In the genomic region with DNA sequence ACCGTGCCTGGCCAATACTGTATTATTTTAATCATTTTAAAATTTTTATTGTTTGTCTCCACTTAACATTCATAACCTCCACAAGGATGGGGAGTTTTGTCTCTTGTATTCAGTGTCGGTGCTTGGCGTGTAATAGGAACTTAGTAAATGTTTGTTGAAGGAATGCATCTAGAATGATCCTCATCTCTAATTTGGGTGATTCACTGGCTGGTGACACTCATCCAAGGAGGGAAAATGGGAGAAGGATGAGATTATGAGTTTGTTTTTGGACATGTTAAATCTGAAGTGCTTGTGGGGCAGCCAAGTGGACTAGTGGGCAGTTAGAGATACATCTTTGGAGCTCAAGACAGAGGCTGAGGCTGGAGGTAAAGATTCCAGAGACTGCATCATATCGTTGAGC, we compare ENCODE assay signal across 1 cellular context.
TF ChIP-seq lines count a peak whose summit lies in the region.

No MANE protein-coding gene starts in this region.

TF ChIP-seq in GM23338, 12 proteins besides CTCF, POLR2A, EP300 and RAD21:
- TF ChIP-seq EZH2phosphoT487 (IDR thresholded peaks at IDR 0.05; ENCODE audit: unreplicated experiment) = no peak
- TF ChIP-seq ZNF331 (CRISPR knock-in tag; IDR thresholded peaks at IDR 0.05; ENCODE audit: low read depth) = no peak
- no peak for TF ChIP-seq STAT1 (IDR thresholded peaks at IDR 0.05; ENCODE audit: unreplicated experiment)
- TF ChIP-seq, protein P1, sequence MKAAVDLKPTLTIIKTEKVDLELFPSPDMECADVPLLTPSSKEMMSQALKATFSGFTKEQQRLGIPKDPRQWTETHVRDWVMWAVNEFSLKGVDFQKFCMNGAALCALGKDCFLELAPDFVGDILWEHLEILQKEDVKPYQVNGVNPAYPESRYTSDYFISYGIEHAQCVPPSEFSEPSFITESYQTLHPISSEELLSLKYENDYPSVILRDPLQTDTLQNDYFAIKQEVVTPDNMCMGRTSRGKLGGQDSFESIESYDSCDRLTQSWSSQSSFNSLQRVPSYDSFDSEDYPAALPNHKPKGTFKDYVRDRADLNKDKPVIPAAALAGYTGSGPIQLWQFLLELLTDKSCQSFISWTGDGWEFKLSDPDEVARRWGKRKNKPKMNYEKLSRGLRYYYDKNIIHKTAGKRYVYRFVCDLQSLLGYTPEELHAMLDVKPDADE (IDR thresholded peaks at IDR 0.05) = no peak
- no peak for TF ChIP-seq NANOG (IDR thresholded peaks at IDR 0.05; ENCODE audit: borderline replicate concordance)
- TF ChIP-seq, protein P2, sequence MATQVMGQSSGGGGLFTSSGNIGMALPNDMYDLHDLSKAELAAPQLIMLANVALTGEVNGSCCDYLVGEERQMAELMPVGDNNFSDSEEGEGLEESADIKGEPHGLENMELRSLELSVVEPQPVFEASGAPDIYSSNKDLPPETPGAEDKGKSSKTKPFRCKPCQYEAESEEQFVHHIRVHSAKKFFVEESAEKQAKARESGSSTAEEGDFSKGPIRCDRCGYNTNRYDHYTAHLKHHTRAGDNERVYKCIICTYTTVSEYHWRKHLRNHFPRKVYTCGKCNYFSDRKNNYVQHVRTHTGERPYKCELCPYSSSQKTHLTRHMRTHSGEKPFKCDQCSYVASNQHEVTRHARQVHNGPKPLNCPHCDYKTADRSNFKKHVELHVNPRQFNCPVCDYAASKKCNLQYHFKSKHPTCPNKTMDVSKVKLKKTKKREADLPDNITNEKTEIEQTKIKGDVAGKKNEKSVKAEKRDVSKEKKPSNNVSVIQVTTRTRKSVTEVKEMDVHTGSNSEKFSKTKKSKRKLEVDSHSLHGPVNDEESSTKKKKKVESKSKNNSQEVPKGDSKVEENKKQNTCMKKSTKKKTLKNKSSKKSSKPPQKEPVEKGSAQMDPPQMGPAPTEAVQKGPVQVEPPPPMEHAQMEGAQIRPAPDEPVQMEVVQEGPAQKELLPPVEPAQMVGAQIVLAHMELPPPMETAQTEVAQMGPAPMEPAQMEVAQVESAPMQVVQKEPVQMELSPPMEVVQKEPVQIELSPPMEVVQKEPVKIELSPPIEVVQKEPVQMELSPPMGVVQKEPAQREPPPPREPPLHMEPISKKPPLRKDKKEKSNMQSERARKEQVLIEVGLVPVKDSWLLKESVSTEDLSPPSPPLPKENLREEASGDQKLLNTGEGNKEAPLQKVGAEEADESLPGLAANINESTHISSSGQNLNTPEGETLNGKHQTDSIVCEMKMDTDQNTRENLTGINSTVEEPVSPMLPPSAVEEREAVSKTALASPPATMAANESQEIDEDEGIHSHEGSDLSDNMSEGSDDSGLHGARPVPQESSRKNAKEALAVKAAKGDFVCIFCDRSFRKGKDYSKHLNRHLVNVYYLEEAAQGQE (IDR thresholded peaks at IDR 0.05; ENCODE audit: unreplicated experiment) = no peak
- TF ChIP-seq, protein P3, sequence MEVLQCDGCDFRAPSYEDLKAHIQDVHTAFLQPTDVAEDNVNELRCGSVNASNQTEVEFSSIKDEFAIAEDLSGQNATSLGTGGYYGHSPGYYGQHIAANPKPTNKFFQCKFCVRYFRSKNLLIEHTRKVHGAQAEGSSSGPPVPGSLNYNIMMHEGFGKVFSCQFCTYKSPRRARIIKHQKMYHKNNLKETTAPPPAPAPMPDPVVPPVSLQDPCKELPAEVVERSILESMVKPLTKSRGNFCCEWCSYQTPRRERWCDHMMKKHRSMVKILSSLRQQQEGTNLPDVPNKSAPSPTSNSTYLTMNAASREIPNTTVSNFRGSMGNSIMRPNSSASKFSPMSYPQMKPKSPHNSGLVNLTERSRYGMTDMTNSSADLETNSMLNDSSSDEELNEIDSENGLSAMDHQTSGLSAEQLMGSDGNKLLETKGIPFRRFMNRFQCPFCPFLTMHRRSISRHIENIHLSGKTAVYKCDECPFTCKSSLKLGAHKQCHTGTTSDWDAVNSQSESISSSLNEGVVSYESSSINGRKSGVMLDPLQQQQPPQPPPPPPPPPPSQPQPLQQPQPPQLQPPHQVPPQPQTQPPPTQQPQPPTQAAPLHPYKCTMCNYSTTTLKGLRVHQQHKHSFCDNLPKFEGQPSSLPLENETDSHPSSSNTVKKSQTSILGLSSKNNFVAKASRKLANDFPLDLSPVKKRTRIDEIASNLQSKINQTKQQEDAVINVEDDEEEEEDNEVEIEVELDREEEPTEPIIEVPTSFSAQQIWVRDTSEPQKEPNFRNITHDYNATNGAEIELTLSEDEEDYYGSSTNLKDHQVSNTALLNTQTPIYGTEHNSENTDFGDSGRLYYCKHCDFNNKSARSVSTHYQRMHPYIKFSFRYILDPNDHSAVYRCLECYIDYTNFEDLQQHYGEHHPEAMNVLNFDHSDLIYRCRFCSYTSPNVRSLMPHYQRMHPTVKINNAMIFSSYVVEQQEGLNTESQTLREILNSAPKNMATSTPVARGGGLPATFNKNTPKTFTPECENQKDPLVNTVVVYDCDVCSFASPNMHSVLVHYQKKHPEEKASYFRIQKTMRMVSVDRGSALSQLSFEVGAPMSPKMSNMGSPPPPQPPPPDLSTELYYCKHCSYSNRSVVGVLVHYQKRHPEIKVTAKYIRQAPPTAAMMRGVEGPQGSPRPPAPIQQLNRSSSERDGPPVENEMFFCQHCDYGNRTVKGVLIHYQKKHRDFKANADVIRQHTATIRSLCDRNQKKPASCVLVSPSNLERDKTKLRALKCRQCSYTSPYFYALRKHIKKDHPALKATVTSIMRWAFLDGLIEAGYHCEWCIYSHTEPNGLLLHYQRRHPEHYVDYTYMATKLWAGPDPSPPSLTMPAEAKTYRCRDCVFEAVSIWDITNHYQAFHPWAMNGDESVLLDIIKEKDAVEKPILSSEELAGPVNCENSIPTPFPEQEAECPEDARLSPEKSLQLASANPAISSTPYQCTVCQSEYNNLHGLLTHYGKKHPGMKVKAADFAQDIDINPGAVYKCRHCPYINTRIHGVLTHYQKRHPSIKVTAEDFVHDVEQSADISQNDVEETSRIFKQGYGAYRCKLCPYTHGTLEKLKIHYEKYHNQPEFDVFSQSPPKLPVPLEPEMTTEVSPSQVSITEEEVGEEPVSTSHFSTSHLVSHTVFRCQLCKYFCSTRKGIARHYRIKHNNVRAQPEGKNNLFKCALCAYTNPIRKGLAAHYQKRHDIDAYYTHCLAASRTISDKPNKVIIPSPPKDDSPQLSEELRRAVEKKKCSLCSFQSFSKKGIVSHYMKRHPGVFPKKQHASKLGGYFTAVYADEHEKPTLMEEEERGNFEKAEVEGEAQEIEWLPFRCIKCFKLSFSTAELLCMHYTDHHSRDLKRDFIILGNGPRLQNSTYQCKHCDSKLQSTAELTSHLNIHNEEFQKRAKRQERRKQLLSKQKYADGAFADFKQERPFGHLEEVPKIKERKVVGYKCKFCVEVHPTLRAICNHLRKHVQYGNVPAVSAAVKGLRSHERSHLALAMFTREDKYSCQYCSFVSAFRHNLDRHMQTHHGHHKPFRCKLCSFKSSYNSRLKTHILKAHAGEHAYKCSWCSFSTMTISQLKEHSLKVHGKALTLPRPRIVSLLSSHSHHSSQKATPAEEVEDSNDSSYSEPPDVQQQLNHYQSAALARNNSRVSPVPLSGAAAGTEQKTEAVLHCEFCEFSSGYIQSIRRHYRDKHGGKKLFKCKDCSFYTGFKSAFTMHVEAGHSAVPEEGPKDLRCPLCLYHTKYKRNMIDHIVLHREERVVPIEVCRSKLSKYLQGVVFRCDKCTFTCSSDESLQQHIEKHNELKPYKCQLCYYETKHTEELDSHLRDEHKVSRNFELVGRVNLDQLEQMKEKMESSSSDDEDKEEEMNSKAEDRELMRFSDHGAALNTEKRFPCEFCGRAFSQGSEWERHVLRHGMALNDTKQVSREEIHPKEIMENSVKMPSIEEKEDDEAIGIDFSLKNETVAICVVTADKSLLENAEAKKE (CRISPR knock-in tag; IDR thresholded peaks at IDR 0.05) = no peak
- no peak for TF ChIP-seq JUNB (IDR thresholded peaks at IDR 0.05; ENCODE audit: unreplicated experiment)
- no peak for TF ChIP-seq CREB1 (CRISPR knock-in tag; IDR thresholded peaks at IDR 0.05; ENCODE audit: low read depth)
- no peak for TF ChIP-seq EZH2 (IDR thresholded peaks at IDR 0.05; ENCODE audit: low read depth, unreplicated experiment)
- TF ChIP-seq ZNF114 (CRISPR knock-in tag; IDR thresholded peaks at IDR 0.05) = no peak
- no peak for TF ChIP-seq POLR2AphosphoS5 (IDR thresholded peaks at IDR 0.05; ENCODE audit: low read depth)
